Comparison of ENCODE assay signal across 9 cellular contexts in genomic region chr3:165339753-165340152, GRCh38.
DNase-seq lines count a peak whose midpoint lies in the region; ATAC-seq and TF ChIP-seq lines count a peak whose summit lies in the region.
"Had no signal": no experiment of that assay in that cellular context is flagged by ENCODE, and none has a peak within 500 bp of the region (broad histone marks: within the 10 kb centered on the region; RNA-seq: fewer than 3 reads in every experiment).

No MANE protein-coding gene starts in this region.

- no peak for ATAC-seq in Panc1
- ATAC-seq in activated CD8-positive, alpha-beta T cell treated with anti-CD3 and anti-CD28 coated beads for 36 hours = no peak
- ATAC-seq: stimulated activated naive B cell treated with anti-CD40 and anti-IgM and Interleukin-4, amounts not matched to agents 10 μg/mL and 1 μg/mL and 100 μg/mL, for 72 hours had no signal

- H3K4me3 Mint-ChIP-seq in activated CD8-positive, alpha-beta T cell treated with anti-CD3 and anti-CD28 coated beads for 36 hours = no peak overlapping the region
- H3K4me3 Mint-ChIP-seq: stimulated activated naive B cell treated with anti-CD40 and anti-IgM and Interleukin-4, amounts not matched to agents 10 μg/mL and 1 μg/mL and 100 μg/mL, for 72 hours had no signal

- no peak overlapping the region for H3K4me3 ChIP-seq in Panc1 (ENCODE audit: low read depth in 2 of 2, low read length in 2 of 2)
- H3K4me3 ChIP-seq in thyroid gland (replicated peaks in 1 of 3) = no peak overlapping the region

- no peaks in the 10 kb centered on the region for H3K4me1 ChIP-seq in Panc1 (ENCODE audit: control insufficient read depth, insufficient read depth, low read length)
- no peaks in the 10 kb centered on the region for H3K4me1 ChIP-seq in thyroid gland

- H3K27ac ChIP-seq in Panc1 (ENCODE audit: low read length) = no peak overlapping the region
- no peak overlapping the region for H3K27ac ChIP-seq in thyroid gland

- H3K36me3 Mint-ChIP-seq in activated CD8-positive, alpha-beta T cell treated with anti-CD3 and anti-CD28 coated beads for 36 hours (ENCODE audit: low read depth) = no peaks in the 10 kb centered on the region
- H3K36me3 Mint-ChIP-seq: stimulated activated naive B cell treated with anti-CD40 and anti-IgM and Interleukin-4, amounts not matched to agents 10 μg/mL and 1 μg/mL and 100 μg/mL, for 72 hours had no signal

- H3K9me3 ChIP-seq in Panc1 (ENCODE audit: control insufficient read depth, insufficient read depth, low read depth, low read length) (no peaks in the 10 kb centered on the region), thyroid gland (no peaks in the 10 kb centered on the region)

- WGBS in thyroid gland, 2 donors = 66 to 89% methylated on average over 1 of the region's 1 CpG

- DNase-seq in ACHN (peak; percentile 40), GM10248 (ENCODE audit: extremely low spot score) (no peak), Panc1 (ENCODE audit: low read depth, low spot score) (no peak), foreskin melanocyte (peak; percentile 24), thyroid gland (no peak), DMS79 (lab: John Stamatoyannopoulos, UW) (no peak), EL (no peak)
- no peak for DNase-seq in activated CD8-positive, alpha-beta T cell treated with anti-CD3 and anti-CD28 coated beads for 36 hours
- DNase-seq: stimulated activated naive B cell treated with anti-CD40 and anti-IgM and Interleukin-4, amounts not matched to agents 10 μg/mL and 1 μg/mL and 100 μg/mL, for 72 hours had no signal

- no peak overlapping the region for H3K27ac Mint-ChIP-seq in activated CD8-positive, alpha-beta T cell treated with anti-CD3 and anti-CD28 coated beads for 36 hours
- H3K27ac Mint-ChIP-seq: stimulated activated naive B cell treated with anti-CD40 and anti-IgM and Interleukin-4, amounts not matched to agents 10 μg/mL and 1 μg/mL and 100 μg/mL, for 72 hours had no signal

- no TSS peak for BruUV-seq in Panc1 (replicated peaks; lab: Mats Ljungman, UMichigan)

- CTCF ChIA-PET in GM10248 (lab: Yijun Ruan, JAX) = interaction anchor here (1.3 to 1.7 kb wide), 2 partner anchors 9 to 19 kb away, joined by 3 to 7 read pairs; no protein-coding TSS in a partner anchor
- CTCF ChIA-PET in Panc1 (lab: Charles Lee) = no interaction called here
- CTCF ChIA-PET in activated CD8-positive, alpha-beta T cell treated with anti-CD3 and anti-CD28 coated beads for 36 hours (lab: Charles Lee) = no interaction called here

- H3K36me3 ChIP-seq in Panc1 (ENCODE audit: control insufficient read depth, insufficient read depth, low read length) = no peaks in the 10 kb centered on the region
- no peaks in the 10 kb centered on the region for H3K36me3 ChIP-seq in thyroid gland

- no peaks in the 10 kb centered on the region for H3K9me3 Mint-ChIP-seq in activated CD8-positive, alpha-beta T cell treated with anti-CD3 and anti-CD28 coated beads for 36 hours

- no peaks in the 10 kb centered on the region for H3K27me3 Mint-ChIP-seq in activated CD8-positive, alpha-beta T cell treated with anti-CD3 and anti-CD28 coated beads for 36 hours
- H3K27me3 Mint-ChIP-seq: stimulated activated naive B cell treated with anti-CD40 and anti-IgM and Interleukin-4, amounts not matched to agents 10 μg/mL and 1 μg/mL and 100 μg/mL, for 72 hours had no signal

- intact Hi-C loops in Panc1 (cut with micrococcal nuclease; ENCODE audit: unreplicated experiment) = no loop called here
- intact Hi-C loops in thyroid gland (cut with DNase I) = no loop called here
- intact Hi-C loops in activated CD8-positive, alpha-beta T cell treated with anti-CD3 and anti-CD28 coated beads for 36 hours (cut with micrococcal nuclease) = no loop called here

- POLR2A ChIA-PET in GM10248 (lab: Yijun Ruan, JAX) = no interaction called here
- POLR2A ChIA-PET in Panc1 (lab: Charles Lee) = no interaction called here
- POLR2A ChIA-PET in activated CD8-positive, alpha-beta T cell treated with anti-CD3 and anti-CD28 coated beads for 36 hours (lab: Charles Lee) = no interaction called here

- no peaks in the 10 kb centered on the region for H3K4me1 Mint-ChIP-seq in activated CD8-positive, alpha-beta T cell treated with anti-CD3 and anti-CD28 coated beads for 36 hours (ENCODE audit: low read depth)
- H3K4me1 Mint-ChIP-seq: stimulated activated naive B cell treated with anti-CD40 and anti-IgM and Interleukin-4, amounts not matched to agents 10 μg/mL and 1 μg/mL and 100 μg/mL, for 72 hours had no signal

- TF ChIP-seq POLR2A in thyroid gland (IDR thresholded peaks at IDR 0.05) = no peak

- H3K27me3 ChIP-seq in Panc1 (ENCODE audit: control insufficient read depth, insufficient read depth, low read length) (no peaks in the 10 kb centered on the region), thyroid gland (no peaks in the 10 kb centered on the region)

- TF ChIP-seq CTCF in GM10248 (IDR thresholded peaks at IDR 0.05; ENCODE audit: control extremely low read depth, extremely low read depth, low read depth, missing control alignments) = peak; percentile 27
- peak; percentile 43; the same call in 1 of the 2 replicates for TF ChIP-seq CTCF in Panc1 (IDR thresholded peaks at IDR 0.05)
- no peak for TF ChIP-seq CTCF in thyroid gland (IDR thresholded peaks at IDR 0.05)
- no peak for TF ChIP-seq CTCF in activated CD8-positive, alpha-beta T cell treated with anti-CD3 and anti-CD28 coated beads for 36 hours (IDR thresholded peaks at IDR 0.05)

- in situ Hi-C loops in ACHN (cut with HindIII; ENCODE audit: low pct_ligation_motif_present, low pct_unique_long_range_greater_than_20kb, low sequenced_read_pairs) = no loop called here
- in situ Hi-C loops in Panc1 (cut with HindIII; ENCODE audit: low pct_unique_long_range_greater_than_20kb, low sequenced_read_pairs) = no loop called here

Comparison
In these comparisons a context has a peak if more than half of its experiments do, and no peak if none do; other contexts are left out.
1. DNase-seq: peak in ACHN (single experiment) and foreskin melanocyte (single experiment); none in GM10248 (single experiment), Panc1 (single experiment), thyroid gland (0 of 2), activated CD8-positive, alpha-beta T cell treated with anti-CD3 and anti-CD28 coated beads for 36 hours (single experiment), DMS79 (single experiment) and EL (single experiment).
2. CTCF ChIP-seq: peak in GM10248 (single experiment) and Panc1 (single experiment); none in thyroid gland (0 of 6) and activated CD8-positive, alpha-beta T cell treated with anti-CD3 and anti-CD28 coated beads for 36 hours (single experiment).